ENCODE assay signal across 8 cellular contexts in the genomic region with DNA sequence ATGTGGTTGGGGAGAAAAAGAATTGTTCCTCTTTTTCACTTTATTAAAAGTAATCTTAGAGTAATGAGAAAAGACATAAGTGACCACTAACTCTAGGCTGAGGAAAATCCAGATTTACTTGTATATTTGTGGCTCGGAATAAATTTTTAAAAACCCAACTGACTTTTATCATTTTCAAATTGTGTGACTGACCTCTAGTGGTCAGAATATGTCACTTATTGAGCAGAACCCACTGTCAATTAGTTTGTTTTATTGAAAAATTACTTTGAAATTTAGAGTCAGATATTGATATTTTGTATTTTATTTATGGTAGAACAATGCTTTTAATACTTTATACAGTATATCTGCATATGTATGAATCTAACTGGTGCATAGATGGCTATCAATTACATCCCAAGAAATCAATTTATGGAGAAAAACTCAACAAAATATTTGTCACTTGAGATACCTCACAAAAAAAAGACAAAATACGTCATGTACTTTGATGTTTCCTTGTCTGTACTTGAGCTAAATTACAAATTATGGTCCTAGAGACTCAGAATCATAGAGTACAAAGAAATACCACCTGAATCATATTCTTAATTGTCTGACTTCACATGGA.
DNase-seq lines count a peak whose midpoint lies in the region; ATAC-seq, FAIRE-seq and TF ChIP-seq lines count a peak whose summit lies in the region.

No MANE protein-coding gene starts in this region.

- H3K27me3 Mint-ChIP-seq in activated CD4-positive, alpha-beta T cell treated with anti-CD3 and anti-CD28 coated beads, Interleukin-2, amount 10 ng/mL, durations not matched to agents 24 days and 14 days: no peaks in the 10 kb centered on the region

- intact Hi-C loops in activated CD4-positive, alpha-beta T cell treated with anti-CD3 and anti-CD28 coated beads, Interleukin-2, amount 10 ng/mL, durations not matched to agents 24 days and 14 days (cut with micrococcal nuclease): loop anchor here (1.0 to 10.0 kb wide), 2 partner anchors 299 to 767 kb away; no protein-coding TSS in a partner anchor

- ATAC-seq in HG03342 (IDR thresholded peaks at IDR 0.05; ENCODE audit: unreplicated experiment) (peak; percentile 42), left lobe of liver (peak; percentile 57), GM18505 (IDR thresholded peaks at IDR 0.05; ENCODE audit: unreplicated experiment) (no peak)

- DNase-seq in D721Med (ENCODE audit: insufficient read length, low spot score): no peak
- peak; percentile 10 for DNase-seq in amniotic epithelial cell (ENCODE audit: low read depth)
- DNase-seq in left lobe of liver (ENCODE audit: low spot score): no peak
- DNase-seq in Ammon's horn (ENCODE audit: low spot score): no peak
- no peak for DNase-seq in activated CD4-positive, alpha-beta T cell treated with anti-CD3 and anti-CD28 coated beads, Interleukin-2, amount 10 ng/mL, durations not matched to agents 24 days and 14 days
- DNase-seq in NCI-H2107 (lab: John Stamatoyannopoulos, UW): no peak

- H3K4me3 Mint-ChIP-seq in activated CD4-positive, alpha-beta T cell treated with anti-CD3 and anti-CD28 coated beads, Interleukin-2, amount 10 ng/mL, durations not matched to agents 24 days and 14 days: no peak overlapping the region

- FAIRE-seq in D721Med (lab: Jason Lieb, UNC): peak; percentile 84

- no peak overlapping the region for H3K27ac Mint-ChIP-seq in activated CD4-positive, alpha-beta T cell treated with anti-CD3 and anti-CD28 coated beads, Interleukin-2, amount 10 ng/mL, durations not matched to agents 24 days and 14 days

- TF ChIP-seq POLR2A in GM18505 (IDR thresholded peaks at IDR 0.05; ENCODE audit: borderline replicate concordance, extremely low read depth, insufficient read depth, insufficient read length): no peak

- no peaks in the 10 kb centered on the region for H3K9me3 Mint-ChIP-seq in activated CD4-positive, alpha-beta T cell treated with anti-CD3 and anti-CD28 coated beads, Interleukin-2, amount 10 ng/mL, durations not matched to agents 24 days and 14 days

- peak; percentile 74 for TF ChIP-seq CTCF in D721Med (IDR thresholded peaks at IDR 0.05; ENCODE audit: insufficient read depth, missing control alignments)

- H3K4me1 Mint-ChIP-seq in activated CD4-positive, alpha-beta T cell treated with anti-CD3 and anti-CD28 coated beads, Interleukin-2, amount 10 ng/mL, durations not matched to agents 24 days and 14 days: no peaks in the 10 kb centered on the region

- H3K36me3 Mint-ChIP-seq in activated CD4-positive, alpha-beta T cell treated with anti-CD3 and anti-CD28 coated beads, Interleukin-2, amount 10 ng/mL, durations not matched to agents 24 days and 14 days (ENCODE audit: low read depth): no peaks in the 10 kb centered on the region
